In genomic region chr1:47592296-47592975, GRCh38 we compare ENCODE assay signal across 2 cellular contexts.
A peak's percentile ranks its signal among the peaks of the same experiment; 100 is the strongest.
TF ChIP-seq lines count a peak whose summit lies in the region.

No MANE protein-coding gene starts in this region.

TF ChIP-seq in GM23338, 12 proteins besides CTCF, POLR2A, EP300 and RAD21 (continued from another document):
- TF ChIP-seq, protein P1, sequence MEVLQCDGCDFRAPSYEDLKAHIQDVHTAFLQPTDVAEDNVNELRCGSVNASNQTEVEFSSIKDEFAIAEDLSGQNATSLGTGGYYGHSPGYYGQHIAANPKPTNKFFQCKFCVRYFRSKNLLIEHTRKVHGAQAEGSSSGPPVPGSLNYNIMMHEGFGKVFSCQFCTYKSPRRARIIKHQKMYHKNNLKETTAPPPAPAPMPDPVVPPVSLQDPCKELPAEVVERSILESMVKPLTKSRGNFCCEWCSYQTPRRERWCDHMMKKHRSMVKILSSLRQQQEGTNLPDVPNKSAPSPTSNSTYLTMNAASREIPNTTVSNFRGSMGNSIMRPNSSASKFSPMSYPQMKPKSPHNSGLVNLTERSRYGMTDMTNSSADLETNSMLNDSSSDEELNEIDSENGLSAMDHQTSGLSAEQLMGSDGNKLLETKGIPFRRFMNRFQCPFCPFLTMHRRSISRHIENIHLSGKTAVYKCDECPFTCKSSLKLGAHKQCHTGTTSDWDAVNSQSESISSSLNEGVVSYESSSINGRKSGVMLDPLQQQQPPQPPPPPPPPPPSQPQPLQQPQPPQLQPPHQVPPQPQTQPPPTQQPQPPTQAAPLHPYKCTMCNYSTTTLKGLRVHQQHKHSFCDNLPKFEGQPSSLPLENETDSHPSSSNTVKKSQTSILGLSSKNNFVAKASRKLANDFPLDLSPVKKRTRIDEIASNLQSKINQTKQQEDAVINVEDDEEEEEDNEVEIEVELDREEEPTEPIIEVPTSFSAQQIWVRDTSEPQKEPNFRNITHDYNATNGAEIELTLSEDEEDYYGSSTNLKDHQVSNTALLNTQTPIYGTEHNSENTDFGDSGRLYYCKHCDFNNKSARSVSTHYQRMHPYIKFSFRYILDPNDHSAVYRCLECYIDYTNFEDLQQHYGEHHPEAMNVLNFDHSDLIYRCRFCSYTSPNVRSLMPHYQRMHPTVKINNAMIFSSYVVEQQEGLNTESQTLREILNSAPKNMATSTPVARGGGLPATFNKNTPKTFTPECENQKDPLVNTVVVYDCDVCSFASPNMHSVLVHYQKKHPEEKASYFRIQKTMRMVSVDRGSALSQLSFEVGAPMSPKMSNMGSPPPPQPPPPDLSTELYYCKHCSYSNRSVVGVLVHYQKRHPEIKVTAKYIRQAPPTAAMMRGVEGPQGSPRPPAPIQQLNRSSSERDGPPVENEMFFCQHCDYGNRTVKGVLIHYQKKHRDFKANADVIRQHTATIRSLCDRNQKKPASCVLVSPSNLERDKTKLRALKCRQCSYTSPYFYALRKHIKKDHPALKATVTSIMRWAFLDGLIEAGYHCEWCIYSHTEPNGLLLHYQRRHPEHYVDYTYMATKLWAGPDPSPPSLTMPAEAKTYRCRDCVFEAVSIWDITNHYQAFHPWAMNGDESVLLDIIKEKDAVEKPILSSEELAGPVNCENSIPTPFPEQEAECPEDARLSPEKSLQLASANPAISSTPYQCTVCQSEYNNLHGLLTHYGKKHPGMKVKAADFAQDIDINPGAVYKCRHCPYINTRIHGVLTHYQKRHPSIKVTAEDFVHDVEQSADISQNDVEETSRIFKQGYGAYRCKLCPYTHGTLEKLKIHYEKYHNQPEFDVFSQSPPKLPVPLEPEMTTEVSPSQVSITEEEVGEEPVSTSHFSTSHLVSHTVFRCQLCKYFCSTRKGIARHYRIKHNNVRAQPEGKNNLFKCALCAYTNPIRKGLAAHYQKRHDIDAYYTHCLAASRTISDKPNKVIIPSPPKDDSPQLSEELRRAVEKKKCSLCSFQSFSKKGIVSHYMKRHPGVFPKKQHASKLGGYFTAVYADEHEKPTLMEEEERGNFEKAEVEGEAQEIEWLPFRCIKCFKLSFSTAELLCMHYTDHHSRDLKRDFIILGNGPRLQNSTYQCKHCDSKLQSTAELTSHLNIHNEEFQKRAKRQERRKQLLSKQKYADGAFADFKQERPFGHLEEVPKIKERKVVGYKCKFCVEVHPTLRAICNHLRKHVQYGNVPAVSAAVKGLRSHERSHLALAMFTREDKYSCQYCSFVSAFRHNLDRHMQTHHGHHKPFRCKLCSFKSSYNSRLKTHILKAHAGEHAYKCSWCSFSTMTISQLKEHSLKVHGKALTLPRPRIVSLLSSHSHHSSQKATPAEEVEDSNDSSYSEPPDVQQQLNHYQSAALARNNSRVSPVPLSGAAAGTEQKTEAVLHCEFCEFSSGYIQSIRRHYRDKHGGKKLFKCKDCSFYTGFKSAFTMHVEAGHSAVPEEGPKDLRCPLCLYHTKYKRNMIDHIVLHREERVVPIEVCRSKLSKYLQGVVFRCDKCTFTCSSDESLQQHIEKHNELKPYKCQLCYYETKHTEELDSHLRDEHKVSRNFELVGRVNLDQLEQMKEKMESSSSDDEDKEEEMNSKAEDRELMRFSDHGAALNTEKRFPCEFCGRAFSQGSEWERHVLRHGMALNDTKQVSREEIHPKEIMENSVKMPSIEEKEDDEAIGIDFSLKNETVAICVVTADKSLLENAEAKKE (CRISPR knock-in tag; IDR thresholded peaks at IDR 0.05) = no peak
- TF ChIP-seq STAT1 (IDR thresholded peaks at IDR 0.05; ENCODE audit: unreplicated experiment) (no peak), ZNF114 (CRISPR knock-in tag; IDR thresholded peaks at IDR 0.05) (no peak), CREB1 (CRISPR knock-in tag; IDR thresholded peaks at IDR 0.05; ENCODE audit: low read depth) (no peak)
TF ChIP-seq in GM23338: peak in this region for 0.

TF ChIP-seq in WTC11, 78 proteins besides CTCF, POLR2A, EP300 and RAD21 (continued from another document):
- TF ChIP-seq, protein P2, sequence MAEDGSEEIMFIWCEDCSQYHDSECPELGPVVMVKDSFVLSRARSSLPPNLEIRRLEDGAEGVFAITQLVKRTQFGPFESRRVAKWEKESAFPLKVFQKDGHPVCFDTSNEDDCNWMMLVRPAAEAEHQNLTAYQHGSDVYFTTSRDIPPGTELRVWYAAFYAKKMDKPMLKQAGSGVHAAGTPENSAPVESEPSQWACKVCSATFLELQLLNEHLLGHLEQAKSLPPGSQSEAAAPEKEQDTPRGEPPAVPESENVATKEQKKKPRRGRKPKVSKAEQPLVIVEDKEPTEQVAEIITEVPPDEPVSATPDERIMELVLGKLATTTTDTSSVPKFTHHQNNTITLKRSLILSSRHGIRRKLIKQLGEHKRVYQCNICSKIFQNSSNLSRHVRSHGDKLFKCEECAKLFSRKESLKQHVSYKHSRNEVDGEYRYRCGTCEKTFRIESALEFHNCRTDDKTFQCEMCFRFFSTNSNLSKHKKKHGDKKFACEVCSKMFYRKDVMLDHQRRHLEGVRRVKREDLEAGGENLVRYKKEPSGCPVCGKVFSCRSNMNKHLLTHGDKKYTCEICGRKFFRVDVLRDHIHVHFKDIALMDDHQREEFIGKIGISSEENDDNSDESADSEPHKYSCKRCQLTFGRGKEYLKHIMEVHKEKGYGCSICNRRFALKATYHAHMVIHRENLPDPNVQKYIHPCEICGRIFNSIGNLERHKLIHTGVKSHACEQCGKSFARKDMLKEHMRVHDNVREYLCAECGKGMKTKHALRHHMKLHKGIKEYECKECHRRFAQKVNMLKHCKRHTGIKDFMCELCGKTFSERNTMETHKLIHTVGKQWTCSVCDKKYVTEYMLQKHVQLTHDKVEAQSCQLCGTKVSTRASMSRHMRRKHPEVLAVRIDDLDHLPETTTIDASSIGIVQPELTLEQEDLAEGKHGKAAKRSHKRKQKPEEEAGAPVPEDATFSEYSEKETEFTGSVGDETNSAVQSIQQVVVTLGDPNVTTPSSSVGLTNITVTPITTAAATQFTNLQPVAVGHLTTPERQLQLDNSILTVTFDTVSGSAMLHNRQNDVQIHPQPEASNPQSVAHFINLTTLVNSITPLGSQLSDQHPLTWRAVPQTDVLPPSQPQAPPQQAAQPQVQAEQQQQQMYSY (CRISPR knock-in tag; IDR thresholded peaks at IDR 0.05) = peak; percentile 46
- no peak for TF ChIP-seq CREM (CRISPR knock-in tag; IDR thresholded peaks at IDR 0.05)
TF ChIP-seq in WTC11: peak in this region for 2.
